ENCODE assay signal across 9 cellular contexts in genomic region chr9:124282442-124283231, GRCh38. TPM values are rescaled to one million over a fixed set of nuclear protein-coding genes. Genes with fewer than 3 reads are reported as not detected.
DNase-seq lines count a peak whose midpoint lies in the region; ATAC-seq and TF ChIP-seq lines count a peak whose summit lies in the region.
"Had no signal": no experiment of that assay in that cellular context is flagged by ENCODE, and none has a peak within 500 bp of the region (broad histone marks: within the 10 kb centered on the region; RNA-seq: fewer than 3 reads in every experiment).

No MANE protein-coding gene starts in this region.

- peak overlapping the region in 1 of 2 donors; percentile 6 for H3K4me3 Mint-ChIP-seq in CD14-positive monocyte

- no peaks in the 10 kb centered on the region for H3K9me3 ChIP-seq in adrenal gland (replicated peaks in 1 of 3)

- peak overlapping the region; percentile 73 to 91 (median 86) for H3K27ac Mint-ChIP-seq in CD14-positive monocyte

- H3K4me1 Mint-ChIP-seq in CD14-positive monocyte, result peaks cover 92% of the 10 kb centered on the region

- no peak for DNase-seq in CD14-positive monocyte (ENCODE audit: low spot score)
- peak in 6 of 7 donors; percentile 45 to 75 (median 56) for DNase-seq in adrenal gland
- peak; percentile 88 for DNase-seq in left cardiac atrium
- peak; percentile 37 for DNase-seq in pons (ENCODE audit: low spot score)
- no peak for DNase-seq in stimulated activated CD4-positive, alpha-beta T cell treated with anti-CD3 and anti-CD28 coated beads, Interleukin-2, amount 100 ng/mL, for 48 hours
- DNase-seq in activated CD4-positive, alpha-beta T cell treated with anti-CD3 and anti-CD28 coated beads, Interleukin-2, amount 50 U/mL, for 1 hour, result no peak
- no peak for DNase-seq in GM10248 (ENCODE audit: extremely low spot score)
- DNase-seq: NCI-H526 had no signal

- peak overlapping the region in 4 of 5 donors; percentile 45 to 94 (median 64) for H3K27ac ChIP-seq in adrenal gland

- intact Hi-C loops in CD14-positive monocyte (cut with micrococcal nuclease) (loop anchor here in 1 of 2 donors (2.0 kb wide), 1 partner anchor 24 kb away; no protein-coding TSS in a partner anchor), adrenal gland (cut with DNase I) (no loop called here), left cardiac atrium (cut with DNase I) (no loop called here)

- H3K4me3 ChIP-seq in adrenal gland, result no peak overlapping the region

- H3K4me1 ChIP-seq in adrenal gland (replicated peaks in 1 of 2), result peaks cover 24 to 64% of the 10 kb centered on the region in 2 donors

- POLR2A ChIA-PET in GM10248 (lab: Yijun Ruan, JAX), result no interaction called here

- no peaks in the 10 kb centered on the region for H3K27me3 ChIP-seq in adrenal gland

- WGBS in adrenal gland, 4 donors, result 56 to 68% (median 60%) methylated on average over 11 to 20 of the region's 20 CpGs

- peaks cover 0 to 3% (median 1%) of the 10 kb centered on the region in 3 donors for H3K27me3 Mint-ChIP-seq in CD14-positive monocyte (ENCODE audit: low read depth in 3 of 3)

- no peak for TF ChIP-seq POLR2A in adrenal gland (IDR thresholded peaks at IDR 0.05)

- CTCF ChIA-PET in GM10248 (lab: Yijun Ruan, JAX), result no interaction called here

- no peak for TF ChIP-seq CTCF in CD14-positive monocyte (IDR thresholded peaks at IDR 0.05)
- no peak for TF ChIP-seq CTCF in adrenal gland (IDR thresholded peaks at IDR 0.05)
- TF ChIP-seq CTCF in GM10248 (IDR thresholded peaks at IDR 0.05; ENCODE audit: control extremely low read depth, extremely low read depth, low read depth, missing control alignments), result no peak

- H3K36me3 Mint-ChIP-seq in CD14-positive monocyte, result peaks cover 12 to 38% of the 10 kb centered on the region in 2 donors

- H3K9me3 Mint-ChIP-seq in CD14-positive monocyte, result no peaks in the 10 kb centered on the region

- ATAC-seq in left cardiac atrium (peak; percentile 62 to 65), HG02571 (IDR thresholded peaks at IDR 0.05; ENCODE audit: unreplicated experiment) (no peak)

- no peaks in the 10 kb centered on the region for H3K36me3 ChIP-seq in adrenal gland (replicated peaks in 1 of 2)

RNA-seq across cellular contexts. Expression of gene NEK6, which starts 24.9 kb away (rescaled TPM):
- polyA plus RNA-seq in CD14-positive monocyte, result 10 to 100 TPM; 26.1 to 35.8 TPM
- 10 to 100 TPM in 7 of 8 donors, 1 to 10 TPM in 1; 6.6 to 27.2 (median 20.5) TPM for total RNA-seq in adrenal gland
- 1 to 10 TPM; 4.0 to 8.5 (median 8.3) TPM for polyA plus RNA-seq in adrenal gland
- 10 to 100 TPM; 28.7 to 32.6 TPM for total RNA-seq in left cardiac atrium

Comparison
In these comparisons a context has a peak if more than half of its experiments do, and no peak if none do; other contexts are left out.
1. DNase-seq: peak in adrenal gland (6 of 7), left cardiac atrium (single experiment) and pons (single experiment); none in CD14-positive monocyte (single experiment), stimulated activated CD4-positive, alpha-beta T cell treated with anti-CD3 and anti-CD28 coated beads, Interleukin-2, amount 100 ng/mL, for 48 hours (0 of 2), activated CD4-positive, alpha-beta T cell treated with anti-CD3 and anti-CD28 coated beads, Interleukin-2, amount 50 U/mL, for 1 hour (single experiment) and GM10248 (single experiment).